15 cellular contexts compared by ENCODE assay signal in the genomic region with DNA sequence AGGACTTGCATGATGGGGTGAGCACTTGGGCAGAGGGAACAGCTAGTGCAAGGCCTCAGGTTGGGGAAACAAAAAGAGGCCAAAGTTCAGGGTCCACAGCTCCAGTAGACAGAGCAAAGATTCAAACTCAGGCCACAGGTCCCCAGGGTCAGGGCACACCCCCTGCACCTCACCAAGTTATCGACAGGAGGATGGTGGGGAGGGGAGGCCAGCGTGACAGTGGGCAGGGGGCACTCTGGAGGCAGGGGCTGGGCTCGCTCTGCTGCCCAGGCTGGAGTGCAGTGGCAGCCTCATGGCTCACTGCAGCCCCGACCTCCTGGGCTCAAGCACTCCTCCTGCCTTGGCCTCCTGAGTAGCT. TPM values are rescaled to one million over a fixed set of nuclear protein-coding genes. Genes with fewer than 3 reads are reported as not detected.
"Had no signal": no experiment of that assay in that cellular context is flagged by ENCODE, and none has a peak within 500 bp of the region (broad histone marks: within the 10 kb centered on the region; RNA-seq: fewer than 3 reads in every experiment).

No MANE protein-coding gene starts in this region.

- DNase-seq: activated CD4-positive, alpha-beta T cell treated with anti-CD3 and anti-CD28 coated beads for 36 hours; activated CD8-positive, alpha-beta memory T cell treated with anti-CD3 and anti-CD28 coated beads for 24 hours; activated naive CD4-positive, alpha-beta T cell treated with Interleukin-2 at 50 U/mL for 16 hours; activated naive CD8-positive, alpha-beta T cell treated with anti-CD3 and anti-CD28 coated beads, Interleukin-2, amount 50 U/mL, for 24 hours; glutamatergic neuron; immature natural killer cell; left colon; mammary epithelial cell; natural killer cell; stimulated activated CD4-positive, alpha-beta T cell treated with anti-CD3 and anti-CD28 coated beads, Interleukin-4, amount 100 ng/mL, for 4 hours; T1000 had no signal

- H3K4me1 Mint-ChIP-seq: activated naive CD8-positive, alpha-beta T cell treated with anti-CD3 and anti-CD28 coated beads, Interleukin-2, amount 50 U/mL, for 24 hours; immature natural killer cell had no signal

- H3K36me3 ChIP-seq: esophagus muscularis mucosa, pancreas, vagina had no signal

- H3K9me3 Mint-ChIP-seq: activated naive CD8-positive, alpha-beta T cell treated with anti-CD3 and anti-CD28 coated beads, Interleukin-2, amount 50 U/mL, for 24 hours; immature natural killer cell; natural killer cell had no signal

- H3K4me1 ChIP-seq: pancreas had no signal

- H3K9me3 ChIP-seq: esophagus muscularis mucosa, pancreas, vagina had no signal

- H3K36me3 Mint-ChIP-seq: immature natural killer cell, natural killer cell had no signal

- ATAC-seq: activated CD4-positive, alpha-beta T cell treated with anti-CD3 and anti-CD28 coated beads for 36 hours; activated naive CD8-positive, alpha-beta T cell treated with anti-CD3 and anti-CD28 coated beads, Interleukin-2, amount 50 U/mL, for 24 hours; left colon; natural killer cell; pancreas had no signal

- FAIRE-seq: astrocyte, pancreas had no signal

- H3K27ac ChIP-seq: esophagus muscularis mucosa, pancreas had no signal

- H3K4me3 Mint-ChIP-seq: activated CD4-positive, alpha-beta T cell treated with anti-CD3 and anti-CD28 coated beads for 36 hours; activated naive CD8-positive, alpha-beta T cell treated with anti-CD3 and anti-CD28 coated beads, Interleukin-2, amount 50 U/mL, for 24 hours; immature natural killer cell; natural killer cell had no signal

- H3K27me3 ChIP-seq: pancreas, vagina had no signal

- H3K27me3 Mint-ChIP-seq: activated CD4-positive, alpha-beta T cell treated with anti-CD3 and anti-CD28 coated beads for 36 hours; activated naive CD8-positive, alpha-beta T cell treated with anti-CD3 and anti-CD28 coated beads, Interleukin-2, amount 50 U/mL, for 24 hours had no signal

- H3K4me3 ChIP-seq: esophagus muscularis mucosa, pancreas, vagina had no signal

- H3K27ac Mint-ChIP-seq: activated CD4-positive, alpha-beta T cell treated with anti-CD3 and anti-CD28 coated beads for 36 hours; activated naive CD8-positive, alpha-beta T cell treated with anti-CD3 and anti-CD28 coated beads, Interleukin-2, amount 50 U/mL, for 24 hours; natural killer cell had no signal

RNA-seq across cellular contexts. Expression of gene MMP17, which starts 33.9 kb away (rescaled TPM):
- total RNA-seq: activated CD4-positive, alpha-beta T cell treated with anti-CD3 and anti-CD28 coated beads for 36 hours had no signal
